In genomic region chr3:25035511-25035910, GRCh38 we compare ENCODE assay signal across 22 cellular contexts.
A peak's percentile ranks its signal among the peaks of the same experiment; 100 is the strongest.
DNase-seq lines count a peak whose midpoint lies in the region; ATAC-seq and TF ChIP-seq lines count a peak whose summit lies in the region.
"Had no signal": no experiment of that assay in that cellular context is flagged by ENCODE, and none has a peak within 500 bp of the region (broad histone marks: within the 10 kb centered on the region; RNA-seq: fewer than 3 reads in every experiment).

No MANE protein-coding gene starts in this region.

- H3K4me3 ChIP-seq in AG04449 (ENCODE audit: low read depth, low read length): no peak overlapping the region
- no peak overlapping the region for H3K4me3 ChIP-seq in adipocyte (ENCODE audit: low read length)
- H3K4me3 ChIP-seq in choroid plexus epithelial cell (ENCODE audit: low read depth, low read length): no peak overlapping the region
- H3K4me3 ChIP-seq: HAP-1, Peyer's patch had no signal

- DNase-seq in AG04449 (ENCODE audit: low read depth, low spot score) (peak; percentile 45), adipocyte (ENCODE audit: low read depth) (peak; percentile 84), choroid plexus epithelial cell (ENCODE audit: low read depth) (peak; percentile 66), fibroblast of the conjunctiva (ENCODE audit: low read depth) (peak; percentile 64), cerebellar nuclear complex (lab: John Stamatoyannopoulos, UW) (no peak), KBM-7 (no peak)
- no peak for DNase-seq in natural killer cell treated with Interleukin-12 subunit alpha and Interleukin-12 subunit beta and Interleukin-15 and Interleukin-18, amount 100 ng/mL, for 72 hours (ENCODE audit: low spot score)
- DNase-seq: 8988T; BE2C; CD4-positive, CD25-positive, alpha-beta regulatory T cell; COR-L47; GF-D8; IMR-90; NCI-H1092 treated with DMSO at 0.1 percent for 48 hours; NCI-H2081 treated with DMSO at 0.1 percent for 48 hours; NCI-H446 treated with DMSO at 0.1 percent for 48 hours; NCI-H748 treated with DMSO at 0.1 percent for 48 hours; NK-92 treated with Interleukin-12 subunit alpha and Interleukin-12 subunit beta, amount 100 ng/mL, for 24 hours; Peyer's patch had no signal

- H3K9me3 ChIP-seq in adipocyte (ENCODE audit: control insufficient read depth, low read length): no peaks in the 10 kb centered on the region
- H3K9me3 ChIP-seq: BE2C, HAP-1, Peyer's patch had no signal

- peaks cover 3 to 15% of the 10 kb centered on the region in 2 donors for H3K27me3 Mint-ChIP-seq in natural killer cell treated with Interleukin-12 subunit alpha and Interleukin-12 subunit beta and Interleukin-15 and Interleukin-18, amount 100 ng/mL, for 72 hours
- H3K27me3 Mint-ChIP-seq: CD4-positive, CD25-positive, alpha-beta regulatory T cell had no signal

- in situ Hi-C loops in KBM-7 (cut with MboI; ENCODE audit: low pct_unique_long_range_greater_than_20kb, low sequenced_read_pairs): no loop called here

- H3K4me3 Mint-ChIP-seq in natural killer cell treated with Interleukin-12 subunit alpha and Interleukin-12 subunit beta and Interleukin-15 and Interleukin-18, amount 100 ng/mL, for 72 hours: no peak overlapping the region
- H3K4me3 Mint-ChIP-seq: CD4-positive, CD25-positive, alpha-beta regulatory T cell had no signal

- H3K36me3 Mint-ChIP-seq in natural killer cell treated with Interleukin-12 subunit alpha and Interleukin-12 subunit beta and Interleukin-15 and Interleukin-18, amount 100 ng/mL, for 72 hours: no peaks in the 10 kb centered on the region
- H3K36me3 Mint-ChIP-seq: CD4-positive, CD25-positive, alpha-beta regulatory T cell had no signal

- no peaks in the 10 kb centered on the region for H3K4me1 Mint-ChIP-seq in natural killer cell treated with Interleukin-12 subunit alpha and Interleukin-12 subunit beta and Interleukin-15 and Interleukin-18, amount 100 ng/mL, for 72 hours (ENCODE audit: low read depth in 2 of 2)
- H3K4me1 Mint-ChIP-seq: CD4-positive, CD25-positive, alpha-beta regulatory T cell had no signal

- no peak for ATAC-seq in natural killer cell treated with Interleukin-12 subunit alpha and Interleukin-12 subunit beta and Interleukin-15 and Interleukin-18, amount 100 ng/mL, for 72 hours
- no peak for ATAC-seq in HG03025 (IDR thresholded peaks at IDR 0.05; ENCODE audit: low FRiP score, unreplicated experiment)
- ATAC-seq: Right ventricle myocardium inferior had no signal

- H3K9me3 Mint-ChIP-seq in natural killer cell treated with Interleukin-12 subunit alpha and Interleukin-12 subunit beta and Interleukin-15 and Interleukin-18, amount 100 ng/mL, for 72 hours: no peaks in the 10 kb centered on the region

- H3K27me3 ChIP-seq in adipocyte (replicated peaks; ENCODE audit: control insufficient read depth, insufficient read depth, low read length): no peaks in the 10 kb centered on the region
- H3K27me3 ChIP-seq: BE2C, Peyer's patch had no signal

- H3K9ac ChIP-seq in adipocyte (ENCODE audit: low read length): no peak overlapping the region

- H3K4me1 ChIP-seq in adipocyte (ENCODE audit: control insufficient read depth, insufficient read depth, low read length): peaks cover 21% of the 10 kb centered on the region
- H3K4me1 ChIP-seq: BE2C, HAP-1, Peyer's patch had no signal

- TF ChIP-seq CTCF in AG04449 (IDR thresholded peaks at IDR 0.05; ENCODE audit: insufficient read depth, low read length, missing control alignments) (no peak), choroid plexus epithelial cell (conservative IDR thresholded peaks at IDR 0.05; ENCODE audit: low read depth, low read length) (no peak)

- POLR2A ChIA-PET in AG04449 (lab: Yijun Ruan, JAX): interaction anchor here (0.9 kb wide), 1 partner anchor 392 kb away, joined by 3 read pairs; the partner anchor contains the start of gene RARB

- no peak overlapping the region for H3K27ac Mint-ChIP-seq in natural killer cell treated with Interleukin-12 subunit alpha and Interleukin-12 subunit beta and Interleukin-15 and Interleukin-18, amount 100 ng/mL, for 72 hours
- H3K27ac Mint-ChIP-seq: CD4-positive, CD25-positive, alpha-beta regulatory T cell had no signal

- CTCF ChIA-PET in AG04449 (lab: Yijun Ruan, JAX): interaction anchor here (10.3 to 10.7 kb wide), 2 partner anchors 13 to 559 kb away, joined by 60 to 91 read pairs; no protein-coding TSS in a partner anchor

- H3K36me3 ChIP-seq in adipocyte (ENCODE audit: control insufficient read depth, insufficient read depth, low read length, severe bottlenecking): no peaks in the 10 kb centered on the region
- H3K36me3 ChIP-seq: BE2C, HAP-1, Peyer's patch had no signal

Comparison
In these comparisons a context has a peak if more than half of its experiments do, and no peak if none do; other contexts are left out.
1. DNase-seq: peak in AG04449 (single experiment), adipocyte (single experiment), choroid plexus epithelial cell (single experiment) and fibroblast of the conjunctiva (single experiment); none in natural killer cell treated with Interleukin-12 subunit alpha and Interleukin-12 subunit beta and Interleukin-15 and Interleukin-18, amount 100 ng/mL, for 72 hours (single experiment), cerebellar nuclear complex (0 of 2) and KBM-7 (single experiment).